ENCODE assay signal across 11 cellular contexts in the genomic region with DNA sequence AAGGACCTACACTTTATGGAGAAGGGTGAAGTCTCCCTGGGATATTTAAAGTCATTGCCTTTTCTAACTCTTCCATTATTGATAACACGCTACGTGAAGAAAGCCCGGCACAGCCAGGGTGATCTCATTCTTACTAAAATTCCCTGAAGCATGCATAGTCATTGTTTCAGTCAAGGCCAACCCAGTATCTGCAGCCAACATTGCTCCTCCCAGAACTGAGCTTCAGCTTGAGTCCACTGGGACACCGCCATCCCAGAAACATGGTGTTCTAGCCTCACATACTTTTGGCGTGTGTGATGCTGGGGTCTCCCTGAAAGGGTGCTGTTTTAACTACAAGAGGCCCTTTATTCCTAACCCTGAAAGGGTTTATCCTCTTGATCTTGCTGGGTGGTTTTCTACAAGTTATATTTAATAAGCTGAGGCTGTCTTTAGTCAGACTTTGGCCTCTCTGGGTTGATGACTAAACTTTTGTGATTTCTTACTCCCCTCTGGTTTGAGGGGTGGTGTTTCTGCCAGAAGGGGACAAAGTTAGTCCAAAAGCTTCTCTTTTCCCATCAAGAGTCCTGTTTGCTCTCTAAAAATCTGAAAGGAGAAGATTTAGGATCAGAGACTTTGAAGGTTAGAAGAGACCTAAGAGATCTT. TPM values are rescaled to one million over a fixed set of nuclear protein-coding genes. Genes with fewer than 3 reads are reported as not detected.
DNase-seq lines count a peak whose midpoint lies in the region; TF ChIP-seq lines count a peak whose summit lies in the region.
"Had no signal": no experiment of that assay in that cellular context is flagged by ENCODE, and none has a peak within 500 bp of the region (broad histone marks: within the 10 kb centered on the region; RNA-seq: fewer than 3 reads in every experiment).

No MANE protein-coding gene starts in this region.

- no peak overlapping the region for H3K9ac ChIP-seq in colonic mucosa (ENCODE audit: low read depth in 2 of 2, low read length in 2 of 2)

- no peaks in the 10 kb centered on the region for H3K9me2 ChIP-seq in OCI-LY7 (ENCODE audit: insufficient read depth, low read length)

- peaks cover 7% of the 10 kb centered on the region for H3K4me1 ChIP-seq in testis
- no peaks in the 10 kb centered on the region for H3K4me1 ChIP-seq in OCI-LY7 (ENCODE audit: insufficient read depth, low read length, poor library complexity, severe bottlenecking)
- no peaks in the 10 kb centered on the region for H3K4me1 ChIP-seq in colonic mucosa

- no peak for TF ChIP-seq CTCF in choroid plexus epithelial cell (conservative IDR thresholded peaks at IDR 0.05; ENCODE audit: low read depth, low read length)
- no peak for TF ChIP-seq CTCF in testis (IDR thresholded peaks at IDR 0.05)
- no peak for TF ChIP-seq CTCF in OCI-LY7 (conservative IDR thresholded peaks at IDR 0.05; ENCODE audit: low read length)
- no peak for TF ChIP-seq CTCF in colonic mucosa (IDR thresholded peaks at IDR 0.05)

- H3K9me3 ChIP-seq in testis: no peaks in the 10 kb centered on the region
- H3K9me3 ChIP-seq in OCI-LY7 (ENCODE audit: low read length): no peaks in the 10 kb centered on the region
- H3K9me3 ChIP-seq in colonic mucosa: no peaks in the 10 kb centered on the region

- BruUV-seq in OCI-LY7 (replicated peaks; lab: Mats Ljungman, UMichigan): no TSS peak

- intact Hi-C loops in testis (cut with DNase I; ENCODE audit: low total_unique reads) (no loop called here), OCI-LY7 (cut with micrococcal nuclease; ENCODE audit: unreplicated experiment) (no loop called here), colonic mucosa (cut with DNase I) (no loop called here)

- WGBS in testis, 2 donors: 34 to 50% methylated on average over 5 of the region's 5 CpGs

- H3K27me3 ChIP-seq in testis: no peaks in the 10 kb centered on the region
- H3K27me3 ChIP-seq in colonic mucosa: no peaks in the 10 kb centered on the region

- peak overlapping the region; percentile 53 to 83 for H3K27ac ChIP-seq in testis
- no peak overlapping the region for H3K27ac ChIP-seq in OCI-LY7 (ENCODE audit: low read depth, low read length, poor library complexity, severe bottlenecking)
- no peak overlapping the region for H3K27ac ChIP-seq in colonic mucosa

- H3K79me2 ChIP-seq in OCI-LY7 (ENCODE audit: insufficient read depth, low read depth, low read length): no peaks in the 10 kb centered on the region

- peak; percentile 80 for DNase-seq in M059J (ENCODE audit: low read depth)
- DNase-seq in choroid plexus epithelial cell (ENCODE audit: low read depth): peak; percentile 78
- DNase-seq in kidney glomerular epithelial cell (lab: John Stamatoyannopoulos, UW): peak; percentile 13
- peak; percentile 86 for DNase-seq in testis
- DNase-seq in OCI-LY7 (ENCODE audit: low spot score): no peak
- DNase-seq in C1 segment of cervical spinal cord (lab: John Stamatoyannopoulos, UW): no peak
- no peak for DNase-seq in epidermal melanocyte (ENCODE audit: insufficient read length, low spot score)
- DNase-seq in colonic mucosa: no peak
- DNase-seq: effector memory CD8-positive, alpha-beta T cell; immature natural killer cell; Kasumi-1 had no signal

- no peak overlapping the region for H3K4me2 ChIP-seq in OCI-LY7 (ENCODE audit: low read length)

- H3K4me3 ChIP-seq in choroid plexus epithelial cell (ENCODE audit: low read depth, low read length) (no peak overlapping the region), testis (no peak overlapping the region), OCI-LY7 (ENCODE audit: low read depth, low read length, poor library complexity, severe bottlenecking) (no peak overlapping the region), colonic mucosa (no peak overlapping the region)

- no peak overlapping the region for H2AFZ ChIP-seq in OCI-LY7 (ENCODE audit: low read length)

- TF ChIP-seq POLR2A in testis (IDR thresholded peaks at IDR 0.05): no peak

- POLR2A ChIA-PET in OCI-LY7 (lab: Charles Lee): no interaction called here

- H4K20me1 ChIP-seq in OCI-LY7 (ENCODE audit: insufficient read depth, low read length): no peaks in the 10 kb centered on the region

- CTCF ChIA-PET in OCI-LY7 (lab: Charles Lee; ENCODE audit: unreplicated experiment): no interaction called here

- H3K36me3 ChIP-seq in testis (ENCODE audit: low read depth, missing control alignments) (no peaks in the 10 kb centered on the region), OCI-LY7 (ENCODE audit: insufficient read depth, low read length) (no peaks in the 10 kb centered on the region), colonic mucosa (no peaks in the 10 kb centered on the region)

RNA-seq across cellular contexts. Expression of a gene that starts 26.0 kb away (rescaled TPM):
- 67.8 and 123 TPM in 2 replicates for total RNA-seq in M059J (2014; rRNA removed; shearing (Covaris generic))
- total RNA-seq in testis (10 to 100 TPM; 48.5 to 68.7 TPM), OCI-LY7 (2022) (0.68 TPM in 2 replicates), colonic mucosa (10 to 100 TPM in 1 of 2 donors, 1 to 10 TPM in 1; 6.6 to 19.5 TPM)
- polyA plus RNA-seq in testis (ENCODE audit: insufficient read depth, low read depth, low replicate concordance): 77.1 TPM
- 1.0 and 2.3 TPM in 2 replicates for total RNA-seq in OCI-LY7 (2014; rRNA removed; shearing (Covaris generic))

Comparison
In these comparisons a context has a peak if more than half of its experiments do, and no peak if none do; other contexts are left out.
1. DNase-seq: peak in M059J (single experiment), choroid plexus epithelial cell (single experiment), kidney glomerular epithelial cell (single experiment) and testis (single experiment); none in OCI-LY7 (single experiment), C1 segment of cervical spinal cord (0 of 14), epidermal melanocyte (single experiment) and colonic mucosa (single experiment).
2. H3K27ac ChIP-seq: peak in testis (2 of 2); none in OCI-LY7 (single experiment) and colonic mucosa (single experiment).